ENCODE assay signal across 8 cellular contexts in genomic region chr11:65918211-65919150, GRCh38. TPM values are rescaled to one million over a fixed set of nuclear protein-coding genes. Genes with fewer than 3 reads are reported as not detected.
DNase-seq lines count a peak whose midpoint lies in the region; ATAC-seq and TF ChIP-seq lines count a peak whose summit lies in the region.

TSS of gene C11orf68 (minus strand) at chr11:65919062. CDS start at chr11:65919031, 31 bp downstream.

- H3K4me3 ChIP-seq in mesendoderm (ENCODE audit: low read length), result peak within 1 kb of the TSS; percentile 96
- H3K4me3 ChIP-seq in upper lobe of left lung, result peak within 1 kb of the TSS; percentile 75 to 99 (median 89)

- no peaks in the 10 kb centered on the region for H3K36me3 ChIP-seq in mesendoderm (ENCODE audit: control insufficient read depth, insufficient read depth, low read length)
- H3K36me3 ChIP-seq in upper lobe of left lung, result peaks cover 0 to 24% (median 9%) of the 10 kb centered on the region in 4 donors

- H3K79me1 ChIP-seq in mesendoderm (ENCODE audit: low read length), result peaks cover 17% of the 10 kb centered on the region

- H3K4me1 ChIP-seq in mesendoderm (ENCODE audit: control insufficient read depth, low read depth, low read length) (peaks cover 3% of the 10 kb centered on the region), upper lobe of left lung (peaks cover 46 to 52% (median 48%) of the 10 kb centered on the region in 4 donors)

- no peak within 1 kb of the TSS for H2BK120ac ChIP-seq in mesendoderm (ENCODE audit: low read depth, low read length)

- TF ChIP-seq CTCF in 22Rv1 (IDR thresholded peaks at IDR 0.05) (no peak), upper lobe of left lung (IDR thresholded peaks at IDR 0.05) (peak in 2 of 6 experiments; percentile 9 to 25)

- peak within 1 kb of the TSS; percentile 94 for H3K23ac ChIP-seq in mesendoderm (ENCODE audit: low read length)

- peak within 1 kb of the TSS; percentile 92 for H3K4ac ChIP-seq in mesendoderm (ENCODE audit: low read depth, low read length)

- peak in 2 of 4 donors; percentile 32 to 52 for TF ChIP-seq POLR2A in upper lobe of left lung (IDR thresholded peaks at IDR 0.05)

- TF ChIP-seq EP300 in upper lobe of left lung (IDR thresholded peaks at IDR 0.05), result no peak

- peak within 1 kb of the TSS; percentile 93 for H3K4me2 ChIP-seq in mesendoderm (ENCODE audit: low read length)

- no peak within 1 kb of the TSS for H4K8ac ChIP-seq in mesendoderm (ENCODE audit: low read depth, low read length)

- H2BK15ac ChIP-seq in mesendoderm (replicated peaks; ENCODE audit: low read depth), result no peak within 1 kb of the TSS

- ATAC-seq in GM18502 (IDR thresholded peaks at IDR 0.05; ENCODE audit: poor library complexity, unreplicated experiment) (peak; percentile 51), HG02870 (IDR thresholded peaks at IDR 0.05; ENCODE audit: unreplicated experiment) (peak; percentile 39), upper lobe of left lung (ENCODE audit: low FRiP score in 2 of 2) (no peak)

- H3K27ac ChIP-seq in 22Rv1 (peak within 1 kb of the TSS; percentile 83), mesendoderm (ENCODE audit: low read depth, low read length) (peak within 1 kb of the TSS; percentile 39), upper lobe of left lung (peak within 1 kb of the TSS; percentile 94 to 99 (median 97))

- no peaks in the 10 kb centered on the region for H3K27me3 ChIP-seq in mesendoderm (ENCODE audit: insufficient read depth, low read length, poor library complexity)
- H3K27me3 ChIP-seq in upper lobe of left lung, result no peaks in the 10 kb centered on the region

- peak within 1 kb of the TSS; percentile 97 for H3K9ac ChIP-seq in mesendoderm (ENCODE audit: low read length)

- H3K18ac ChIP-seq in mesendoderm (ENCODE audit: low read length), result peak within 1 kb of the TSS; percentile 90

- H2AK5ac ChIP-seq in mesendoderm (ENCODE audit: low read length), result peak within 1 kb of the TSS; percentile 95

- H2BK5ac ChIP-seq in mesendoderm (ENCODE audit: low read length), result no peak within 1 kb of the TSS

- H3K9me3 ChIP-seq in upper lobe of left lung, result no peaks in the 10 kb centered on the region

- peaks cover 8% of the 10 kb centered on the region for H3K79me2 ChIP-seq in mesendoderm (ENCODE audit: control insufficient read depth, insufficient read depth, low read length)

- DNase-seq in OCI-M1 (lab: John Stamatoyannopoulos, UW) (peak; percentile 63), dermis microvascular lymphatic vessel endothelial cell (ENCODE audit: low read depth in 2 of 2) (peak in 1 of 2 donors; percentile 53), mesendoderm (peak; percentile 69), upper lobe of left lung (no peak), ecto neural progenitor cell (ENCODE audit: low spot score) (no peak)

- H3K56ac ChIP-seq in mesendoderm (ENCODE audit: low read length), result peak within 1 kb of the TSS; percentile 96

- no peak within 1 kb of the TSS for H4K5ac ChIP-seq in mesendoderm (ENCODE audit: low read length)

- WGBS in mesendoderm (ENCODE audit: extremely low coverage, insufficient coverage, low lambda C conversion rate), result no CpG with 5 or more reads among the region's 78 CpGs
- 5 to 10% methylated on average over 6 to 26 of the region's 78 CpGs for WGBS in upper lobe of left lung, 2 donors

RNA-seq across cellular contexts. Expression of gene C11orf68, which starts in this region (rescaled TPM):
- total RNA-seq in dermis microvascular lymphatic vessel endothelial cell, result 12.3 and 19.8 TPM in 2 replicates
- polyA plus RNA-seq in mesendoderm (2013, experiment 1 of 2), result 16.5 TPM
- polyA plus RNA-seq in mesendoderm (2013, experiment 2 of 2), result 16.6 TPM
- total RNA-seq in upper lobe of left lung, result 10 to 100 TPM; 11.5 to 42.4 (median 24.3) TPM

Comparison
In these comparisons a context has a peak if more than half of its experiments do, and no peak if none do; other contexts are left out.
1. H3K27ac ChIP-seq: peak in every context shown above with its lines; median percentile 97 in upper lobe of left lung; 83 in 22Rv1; 39 in mesendoderm.
2. ATAC-seq: peak in GM18502 (single experiment) and HG02870 (single experiment); none in upper lobe of left lung (0 of 2).
3. DNase-seq: peak in OCI-M1 (single experiment) and mesendoderm (single experiment); none in upper lobe of left lung (0 of 2) and ecto neural progenitor cell (single experiment).